In the genomic region with DNA sequence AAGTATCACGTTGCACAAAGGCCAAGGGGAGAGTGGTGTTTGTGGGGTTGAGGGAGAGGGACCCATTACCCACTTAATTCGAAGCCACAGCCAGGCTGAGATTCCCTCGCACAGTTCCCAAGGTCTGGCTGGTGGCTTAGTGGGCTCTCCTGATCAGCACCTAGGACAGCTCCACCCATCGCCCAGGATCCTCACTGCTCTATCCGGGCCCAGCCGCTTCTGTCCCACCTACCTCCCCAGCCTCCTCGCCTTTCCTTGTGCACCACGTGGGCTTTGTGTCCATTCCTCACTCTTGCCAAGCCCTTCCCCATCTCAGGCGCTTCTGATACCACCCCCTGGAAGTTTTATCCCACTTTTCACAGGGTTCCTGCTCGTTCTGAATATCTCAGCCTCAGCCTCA, we compare ENCODE assay signal across 8 cellular contexts.
DNase-seq lines count a peak whose midpoint lies in the region; ATAC-seq and TF ChIP-seq lines count a peak whose summit lies in the region.

No MANE protein-coding gene starts in this region.

- H3K4me1 Mint-ChIP-seq in Caco-2 (ENCODE audit: low read depth, unreplicated experiment) (no peaks in the 10 kb centered on the region), T-helper 17 cell (no peaks in the 10 kb centered on the region)
- H3K4me1 Mint-ChIP-seq in activated naive CD4-positive, alpha-beta T cell treated with anti-CD3 and anti-CD28 coated beads, Interleukin-2, amount 10 ng/mL, durations not matched to agents 7 days and 5 days, result no peaks in the 10 kb centered on the region

- in situ Hi-C loops in KBM-7 (cut with MboI; ENCODE audit: low pct_unique_long_range_greater_than_20kb, low sequenced_read_pairs) (no loop called here), transverse colon (cut with MboI; ENCODE audit: low pct_ligation_motif_present in 1 of 4, low pct_unique_long_range_greater_than_20kb in 1 of 4, low sequenced_read_pairs in 3 of 4) (no loop called here)

- no peak for TF ChIP-seq EP300 in transverse colon (IDR thresholded peaks at IDR 0.05; ENCODE audit: low read depth)

- no peak for TF ChIP-seq RAD21 in liver (IDR thresholded peaks at IDR 0.05)

- H3K9ac ChIP-seq in liver (ENCODE audit: low read depth in 1 of 2, low read length in 2 of 2), result no peak overlapping the region

- no peaks in the 10 kb centered on the region for H3K36me3 ChIP-seq in Caco-2 (ENCODE audit: control insufficient read depth, insufficient read depth, low read length)
- H3K36me3 ChIP-seq in liver (ENCODE audit: control insufficient read depth in 4 of 4, insufficient read depth in 3 of 4, low read depth in 1 of 4, low read length in 3 of 4), result no peaks in the 10 kb centered on the region
- no peaks in the 10 kb centered on the region for H3K36me3 ChIP-seq in transverse colon

- H3K27me3 ChIP-seq in Caco-2 (replicated peaks; ENCODE audit: control insufficient read depth, insufficient read depth, low read length) (no peaks in the 10 kb centered on the region), liver (ENCODE audit: control insufficient read depth in 4 of 4, insufficient read depth in 4 of 4, low read length in 3 of 4) (peaks cover 0 to 2% (median 0%) of the 10 kb centered on the region in 4 donors), transverse colon (no peaks in the 10 kb centered on the region)

- H3K9me3 Mint-ChIP-seq in Caco-2 (ENCODE audit: unreplicated experiment), result no peaks in the 10 kb centered on the region
- H3K9me3 Mint-ChIP-seq in activated naive CD4-positive, alpha-beta T cell treated with anti-CD3 and anti-CD28 coated beads, Interleukin-2, amount 10 ng/mL, durations not matched to agents 7 days and 5 days, result no peaks in the 10 kb centered on the region

- CTCF ChIA-PET in Caco-2 (lab: Charles Lee), result no interaction called here
- CTCF ChIA-PET in activated naive CD4-positive, alpha-beta T cell treated with anti-CD3 and anti-CD28 coated beads, Interleukin-2, amount 10 ng/mL, durations not matched to agents 7 days and 5 days (lab: Charles Lee), result no interaction called here

- WGBS in liver, result 11% methylated on average over 10 of the region's 10 CpGs
- 0 to 12% methylated on average over 2 to 10 of the region's 10 CpGs for WGBS in transverse colon (ENCODE audit: low coverage in 1 of 2), 2 donors

- H3K4me1 ChIP-seq in Caco-2, result no peaks in the 10 kb centered on the region
- H3K4me1 ChIP-seq in liver (ENCODE audit: control insufficient read depth in 4 of 4, insufficient read depth in 4 of 4, low read length in 3 of 4), result no peaks in the 10 kb centered on the region
- no peaks in the 10 kb centered on the region for H3K4me1 ChIP-seq in transverse colon

- H3K27me3 Mint-ChIP-seq in Caco-2 (ENCODE audit: insufficient read depth, unreplicated experiment), result peaks cover 22% of the 10 kb centered on the region
- no peaks in the 10 kb centered on the region for H3K27me3 Mint-ChIP-seq in activated naive CD4-positive, alpha-beta T cell treated with anti-CD3 and anti-CD28 coated beads, Interleukin-2, amount 10 ng/mL, durations not matched to agents 7 days and 5 days
- peaks cover 14% of the 10 kb centered on the region for H3K27me3 Mint-ChIP-seq in T-helper 17 cell

- TF ChIP-seq CTCF in Caco-2 (IDR thresholded peaks at IDR 0.05; ENCODE audit: insufficient read depth in 1 of 2, low read depth in 1 of 2, low read length in 1 of 2, severe bottlenecking in 1 of 2, unreplicated experiment in 1 of 2), result no peak
- TF ChIP-seq CTCF in liver (IDR thresholded peaks at IDR 0.05; ENCODE audit: low read depth, low read length, missing input control), result no peak
- TF ChIP-seq CTCF in transverse colon (IDR thresholded peaks at IDR 0.05), result no peak

- POLR2A ChIA-PET in Caco-2 (lab: Charles Lee), result no interaction called here

- intact Hi-C loops in Caco-2 (cut with micrococcal nuclease; ENCODE audit: unreplicated experiment), result no loop called here
- intact Hi-C loops in transverse colon (cut with DNase I; ENCODE audit: low total_unique reads), result no loop called here

- no peak for TF ChIP-seq POLR2A in transverse colon (IDR thresholded peaks at IDR 0.05)

- no TSS peak for BruUV-seq in Caco-2 (replicated peaks; lab: Mats Ljungman, UMichigan)

- H3K4me3 ChIP-seq in Caco-2 (ENCODE audit: low read depth, low read length), result no peak overlapping the region
- no peak overlapping the region for H3K4me3 ChIP-seq in liver (ENCODE audit: low read depth in 1 of 3, low read length in 3 of 3)
- no peak overlapping the region for H3K4me3 ChIP-seq in transverse colon

- H3K27ac Mint-ChIP-seq in Caco-2 (ENCODE audit: unreplicated experiment) (no peak overlapping the region), T-helper 17 cell (no peak overlapping the region)
- H3K27ac Mint-ChIP-seq in activated naive CD4-positive, alpha-beta T cell treated with anti-CD3 and anti-CD28 coated beads, Interleukin-2, amount 10 ng/mL, durations not matched to agents 7 days and 5 days, result no peak overlapping the region

- no peaks in the 10 kb centered on the region for H3K36me3 Mint-ChIP-seq in Caco-2 (ENCODE audit: insufficient read depth, unreplicated experiment)
- H3K36me3 Mint-ChIP-seq in activated naive CD4-positive, alpha-beta T cell treated with anti-CD3 and anti-CD28 coated beads, Interleukin-2, amount 10 ng/mL, durations not matched to agents 7 days and 5 days, result no peaks in the 10 kb centered on the region
- no peaks in the 10 kb centered on the region for H3K36me3 Mint-ChIP-seq in T-helper 17 cell (ENCODE audit: low read depth)

- no peak for ATAC-seq in T-helper 17 cell

- DNase-seq in Caco-2 (peak; percentile 42 to 63), KBM-7 (peak; percentile 27), cerebellar cortex (ENCODE audit: low spot score) (no peak), putamen (ENCODE audit: low spot score) (no peak), transverse colon (no peak), T-helper 17 cell (no peak)
- DNase-seq in activated naive CD4-positive, alpha-beta T cell treated with anti-CD3 and anti-CD28 coated beads, Interleukin-2, amount 10 ng/mL, durations not matched to agents 7 days and 5 days, result peak; percentile 59

- no peak overlapping the region for H3K4me3 Mint-ChIP-seq in Caco-2 (ENCODE audit: unreplicated experiment)
- no peak overlapping the region for H3K4me3 Mint-ChIP-seq in activated naive CD4-positive, alpha-beta T cell treated with anti-CD3 and anti-CD28 coated beads, Interleukin-2, amount 10 ng/mL, durations not matched to agents 7 days and 5 days
- H3K4me3 Mint-ChIP-seq in T-helper 17 cell, result no peak overlapping the region

- H3K9me3 ChIP-seq in Caco-2 (no peaks in the 10 kb centered on the region), liver (ENCODE audit: control insufficient read depth in 4 of 4, low read length in 3 of 4) (peaks cover 4 to 20% (median 18%) of the 10 kb centered on the region in 4 donors), transverse colon (no peaks in the 10 kb centered on the region), T-helper 17 cell (ENCODE audit: control insufficient read depth, low read length, poor library complexity, severe bottlenecking) (no peaks in the 10 kb centered on the region)

- H3K27ac ChIP-seq in liver (ENCODE audit: low read depth in 1 of 2, low read length in 2 of 2) (no peak overlapping the region), transverse colon (no peak overlapping the region)

TF ChIP-seq in liver, 16 proteins besides CTCF, POLR2A, EP300 and RAD21:
- TF ChIP-seq SP1 (IDR thresholded peaks at IDR 0.05), result no peak
- TF ChIP-seq, protein P1, sequence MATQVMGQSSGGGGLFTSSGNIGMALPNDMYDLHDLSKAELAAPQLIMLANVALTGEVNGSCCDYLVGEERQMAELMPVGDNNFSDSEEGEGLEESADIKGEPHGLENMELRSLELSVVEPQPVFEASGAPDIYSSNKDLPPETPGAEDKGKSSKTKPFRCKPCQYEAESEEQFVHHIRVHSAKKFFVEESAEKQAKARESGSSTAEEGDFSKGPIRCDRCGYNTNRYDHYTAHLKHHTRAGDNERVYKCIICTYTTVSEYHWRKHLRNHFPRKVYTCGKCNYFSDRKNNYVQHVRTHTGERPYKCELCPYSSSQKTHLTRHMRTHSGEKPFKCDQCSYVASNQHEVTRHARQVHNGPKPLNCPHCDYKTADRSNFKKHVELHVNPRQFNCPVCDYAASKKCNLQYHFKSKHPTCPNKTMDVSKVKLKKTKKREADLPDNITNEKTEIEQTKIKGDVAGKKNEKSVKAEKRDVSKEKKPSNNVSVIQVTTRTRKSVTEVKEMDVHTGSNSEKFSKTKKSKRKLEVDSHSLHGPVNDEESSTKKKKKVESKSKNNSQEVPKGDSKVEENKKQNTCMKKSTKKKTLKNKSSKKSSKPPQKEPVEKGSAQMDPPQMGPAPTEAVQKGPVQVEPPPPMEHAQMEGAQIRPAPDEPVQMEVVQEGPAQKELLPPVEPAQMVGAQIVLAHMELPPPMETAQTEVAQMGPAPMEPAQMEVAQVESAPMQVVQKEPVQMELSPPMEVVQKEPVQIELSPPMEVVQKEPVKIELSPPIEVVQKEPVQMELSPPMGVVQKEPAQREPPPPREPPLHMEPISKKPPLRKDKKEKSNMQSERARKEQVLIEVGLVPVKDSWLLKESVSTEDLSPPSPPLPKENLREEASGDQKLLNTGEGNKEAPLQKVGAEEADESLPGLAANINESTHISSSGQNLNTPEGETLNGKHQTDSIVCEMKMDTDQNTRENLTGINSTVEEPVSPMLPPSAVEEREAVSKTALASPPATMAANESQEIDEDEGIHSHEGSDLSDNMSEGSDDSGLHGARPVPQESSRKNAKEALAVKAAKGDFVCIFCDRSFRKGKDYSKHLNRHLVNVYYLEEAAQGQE (IDR thresholded peaks at IDR 0.05), result peak; percentile 98

Comparison
In these comparisons a context has a peak if more than half of its experiments do, and no peak if none do; other contexts are left out.
1. DNase-seq: peak in Caco-2 (2 of 2), KBM-7 (single experiment) and activated naive CD4-positive, alpha-beta T cell treated with anti-CD3 and anti-CD28 coated beads, Interleukin-2, amount 10 ng/mL, durations not matched to agents 7 days and 5 days (single experiment); none in cerebellar cortex (single experiment), putamen (single experiment), transverse colon (single experiment) and T-helper 17 cell (0 of 3).